Comparison of ENCODE assay signal across 11 cellular contexts in genomic region chr7:2717905-2718702, GRCh38. TPM values are rescaled to one million over a fixed set of nuclear protein-coding genes. Genes with fewer than 3 reads are reported as not detected.
DNase-seq lines count a peak whose midpoint lies in the region; TF ChIP-seq lines count a peak whose summit lies in the region.
"Had no signal": no experiment of that assay in that cellular context is flagged by ENCODE, and none has a peak within 500 bp of the region (broad histone marks: within the 10 kb centered on the region; RNA-seq: fewer than 3 reads in every experiment).

No MANE protein-coding gene starts in this region.

- H3K23ac ChIP-seq in H9 (ENCODE audit: insufficient read length, low read depth, low read length), result no peak overlapping the region

- no peak overlapping the region for H3K9ac ChIP-seq in H9 (ENCODE audit: extremely low read depth, insufficient read length, low read length)
- H3K9ac ChIP-seq in endodermal cell (ENCODE audit: extremely low read depth, low read length, poor library complexity, severe bottlenecking), result no peak overlapping the region
- no peak overlapping the region for H3K9ac ChIP-seq in smooth muscle cell (ENCODE audit: low read depth)

- H2BK15ac ChIP-seq in H9 (ENCODE audit: low read depth, low read length), result no peak overlapping the region

- H3K14ac ChIP-seq in H9 (ENCODE audit: insufficient read depth, low read length), result no peak overlapping the region

- H3K27me3 ChIP-seq in H9 (ENCODE audit: insufficient read depth, low read length) (no peaks in the 10 kb centered on the region), endodermal cell (ENCODE audit: control insufficient read depth, insufficient read depth, low read length, poor library complexity, severe bottlenecking) (no peaks in the 10 kb centered on the region), smooth muscle cell (ENCODE audit: low read depth) (no peaks in the 10 kb centered on the region)

- peaks cover 2% of the 10 kb centered on the region for H3K36me3 Mint-ChIP-seq in activated T-cell treated with anti-CD3 and anti-CD28 coated beads, Interleukin-2, amount 50 U/mL, for 24 hours (ENCODE audit: low read depth)
- H3K36me3 Mint-ChIP-seq in H9 (ENCODE audit: insufficient read depth in 1 of 3, low read depth in 3 of 3) (peaks cover 23 to 54% (median 48%) of the 10 kb centered on the region in 3 experiments), endodermal cell (ENCODE audit: low read depth) (peaks cover 49% of the 10 kb centered on the region)

- peaks cover 26% of the 10 kb centered on the region for H3K27me3 Mint-ChIP-seq in activated T-cell treated with anti-CD3 and anti-CD28 coated beads, Interleukin-2, amount 50 U/mL, for 24 hours
- H3K27me3 Mint-ChIP-seq in H9 (ENCODE audit: low read depth) (no peaks in the 10 kb centered on the region), endodermal cell (ENCODE audit: insufficient read depth) (no peaks in the 10 kb centered on the region)

- H4K91ac ChIP-seq in H9 (ENCODE audit: insufficient read length, low read depth, low read length), result no peak overlapping the region

- no peak overlapping the region for H3K4me3 ChIP-seq in endodermal cell (ENCODE audit: low read length)
- no peak overlapping the region for H3K4me3 ChIP-seq in smooth muscle cell

- H2AK5ac ChIP-seq in H9 (ENCODE audit: insufficient read length, low read length), result no peak overlapping the region

- H3K9me3 Mint-ChIP-seq in activated T-cell treated with anti-CD3 and anti-CD28 coated beads, Interleukin-2, amount 50 U/mL, for 24 hours, result no peaks in the 10 kb centered on the region
- no peaks in the 10 kb centered on the region for H3K9me3 Mint-ChIP-seq in H9
- no peaks in the 10 kb centered on the region for H3K9me3 Mint-ChIP-seq in endodermal cell

- H3F3A ChIP-seq in smooth muscle cell (ENCODE audit: low read depth), result no peaks in the 10 kb centered on the region

- H2AFZ ChIP-seq in H9 (ENCODE audit: low read length), result no peak overlapping the region
- H2AFZ ChIP-seq in smooth muscle cell (ENCODE audit: low read depth), result no peak overlapping the region

- H3K79me2 ChIP-seq in H9 (ENCODE audit: insufficient read depth, low read length), result no peaks in the 10 kb centered on the region
- H3K79me2 ChIP-seq in smooth muscle cell (ENCODE audit: low read depth), result peaks cover 1% of the 10 kb centered on the region

- H3K27ac ChIP-seq in H9 (ENCODE audit: insufficient read length, low read depth, low read length), result no peak overlapping the region
- H3K27ac ChIP-seq in endodermal cell (ENCODE audit: low read depth, low read length), result peak overlapping the region; percentile 68
- no peak overlapping the region for H3K27ac ChIP-seq in smooth muscle cell (ENCODE audit: low read depth)

- H3K36me3 ChIP-seq in endodermal cell (ENCODE audit: control insufficient read depth, insufficient read depth, low read length) (peaks cover 9% of the 10 kb centered on the region), smooth muscle cell (ENCODE audit: low read depth) (no peaks in the 10 kb centered on the region)

- peak overlapping the region; percentile 33 for H3K27ac Mint-ChIP-seq in activated T-cell treated with anti-CD3 and anti-CD28 coated beads, Interleukin-2, amount 50 U/mL, for 24 hours
- H3K27ac Mint-ChIP-seq in H9, result peak overlapping the region; percentile 56 to 78 (median 73); a peak in 3 of 7 replicates
- H3K27ac Mint-ChIP-seq in endodermal cell, result no peak overlapping the region

- H2BK5ac ChIP-seq in H9 (ENCODE audit: insufficient read length, low read length), result no peak overlapping the region

- H3K23me2 ChIP-seq in H9 (ENCODE audit: insufficient read length, low read depth, low read length, poor library complexity, severe bottlenecking), result no peaks in the 10 kb centered on the region

- H3K79me1 ChIP-seq in H9 (ENCODE audit: insufficient read depth, low read depth, low read length, poor library complexity, severe bottlenecking), result no peaks in the 10 kb centered on the region

- H4K8ac ChIP-seq in H9 (replicated peaks; ENCODE audit: insufficient read length, low read depth, low read length), result no peak overlapping the region

- no peak overlapping the region for H2BK120ac ChIP-seq in H9 (ENCODE audit: low read depth, low read length, poor library complexity, severe bottlenecking)

- TF ChIP-seq CTCF in H9 (conservative IDR thresholded peaks at IDR 0.05), result no peak
- no peak for TF ChIP-seq CTCF in endodermal cell (conservative IDR thresholded peaks at IDR 0.05)
- TF ChIP-seq CTCF in smooth muscle cell (IDR thresholded peaks at IDR 0.05; ENCODE audit: borderline replicate concordance, insufficient read depth, poor library complexity, severe bottlenecking), result no peak

- peaks cover 70% of the 10 kb centered on the region for H3K4me1 Mint-ChIP-seq in activated T-cell treated with anti-CD3 and anti-CD28 coated beads, Interleukin-2, amount 50 U/mL, for 24 hours (ENCODE audit: low read depth)
- H3K4me1 Mint-ChIP-seq in H9 (peaks cover 3 to 14% of the 10 kb centered on the region in 2 experiments; a peak in 3 of 4 replicates), endodermal cell (no peaks in the 10 kb centered on the region)

- WGBS in H9 (ENCODE audit: extremely low coverage, insufficient read length, low lambda C conversion rate), result no CpG with 5 or more reads among the region's 44 CpGs
- 92 to 93% methylated on average over 39 to 44 of the region's 44 CpGs for WGBS in endodermal cell (ENCODE audit: insufficient coverage in 1 of 2, insufficient read length in 1 of 2), 2 experiments
- WGBS in smooth muscle cell (ENCODE audit: low lambda C conversion rate), result 93% methylated on average over 44 of the region's 44 CpGs

- no peak overlapping the region for H4K5ac ChIP-seq in H9 (ENCODE audit: insufficient read length, low read depth, low read length)

- no peak overlapping the region for H2BK20ac ChIP-seq in H9 (ENCODE audit: low read depth, low read length, poor library complexity, severe bottlenecking)

- H3T11ph ChIP-seq in H9 (ENCODE audit: low read length), result no peak overlapping the region

- no peak overlapping the region for H3K56ac ChIP-seq in H9 (ENCODE audit: insufficient read length, low read depth, low read length)

- H3K4ac ChIP-seq in H9 (ENCODE audit: low read depth, low read length), result no peak overlapping the region

- no peak overlapping the region for H3K4me2 ChIP-seq in H9 (ENCODE audit: insufficient read depth, insufficient read length, low read length)
- H3K4me2 ChIP-seq in smooth muscle cell, result peak overlapping the region; percentile 8

- no peak for DNase-seq in activated T-cell treated with anti-CD3 and anti-CD28 coated beads, Interleukin-2, amount 50 U/mL, for 24 hours
- DNase-seq in activated T-cell treated with anti-CD3 and anti-CD28 coated beads, Interleukin-2, amount 50 U/mL, for 1 hour, result no peak
- DNase-seq in H9 (no peak), endodermal cell (peak; percentile 41), smooth muscle cell (lab: John Stamatoyannopoulos, UW; ENCODE audit: unreplicated experiment) (no peak), 8988T (no peak), T1000 (lab: John Stamatoyannopoulos, UW) (no peak)
- no peak for DNase-seq in stimulated activated CD4-positive, alpha-beta T cell treated with anti-CD3 and anti-CD28 coated beads, Interleukin-15, amount 100 ng/mL, for 24 hours
- DNase-seq: kidney glomerular epithelial cell, NCI-H2171 treated with DMSO at 0.1 percent for 48 hours had no signal

- no peak overlapping the region for H3K4me3 Mint-ChIP-seq in activated T-cell treated with anti-CD3 and anti-CD28 coated beads, Interleukin-2, amount 50 U/mL, for 24 hours
- H3K4me3 Mint-ChIP-seq in H9, result no peak overlapping the region
- no peak overlapping the region for H3K4me3 Mint-ChIP-seq in endodermal cell

- no peak overlapping the region for H3K18ac ChIP-seq in H9 (ENCODE audit: insufficient read length, low read depth, low read length)

- H4K20me1 ChIP-seq in H9 (ENCODE audit: control insufficient read depth, insufficient read depth, insufficient read length) (no peaks in the 10 kb centered on the region), smooth muscle cell (ENCODE audit: low read depth) (peaks cover 6% of the 10 kb centered on the region)

- H3K4me1 ChIP-seq in H9 (ENCODE audit: insufficient read depth, low read length) (no peaks in the 10 kb centered on the region), endodermal cell (ENCODE audit: control insufficient read depth, insufficient read depth, low read length) (no peaks in the 10 kb centered on the region), smooth muscle cell (ENCODE audit: low read depth) (no peaks in the 10 kb centered on the region)

- H3K9me3 ChIP-seq in H9 (ENCODE audit: control insufficient read depth, low read depth, low read length), result no peaks in the 10 kb centered on the region
- no peaks in the 10 kb centered on the region for H3K9me3 ChIP-seq in endodermal cell (ENCODE audit: control insufficient read depth, low read length)
- no peaks in the 10 kb centered on the region for H3K9me3 ChIP-seq in smooth muscle cell (replicated peaks; ENCODE audit: low read depth)

- H2BK12ac ChIP-seq in H9 (ENCODE audit: insufficient read length, low read depth, low read length), result no peak overlapping the region

RNA-seq across cellular contexts. Expression of gene AMZ1, which starts 30.1 kb away (rescaled TPM):
- 0.74 and 0.90 TPM in 2 replicates for total RNA-seq in H9 (2021)
- total RNA-seq in endodermal cell, result 1 to 10 TPM in 1 of 2 donors, under 1 TPM in 1; 0.66 to 1.6 TPM
- polyA plus RNA-seq in endodermal cell (2013, experiment 1 of 2), result 0.07 TPM
- polyA plus RNA-seq in endodermal cell (2013, experiment 2 of 2), result not detected
- 1.1 and 1.4 TPM in 2 replicates for total RNA-seq in smooth muscle cell
- 0.63 and 2.4 TPM in 2 replicates for polyA plus RNA-seq in smooth muscle cell
- total RNA-seq: activated CD8-positive, alpha-beta memory T cell treated with anti-CD3 and anti-CD28 coated beads for 36 hours had no signal
